19 cellular contexts compared by ENCODE assay signal in the genomic region with DNA sequence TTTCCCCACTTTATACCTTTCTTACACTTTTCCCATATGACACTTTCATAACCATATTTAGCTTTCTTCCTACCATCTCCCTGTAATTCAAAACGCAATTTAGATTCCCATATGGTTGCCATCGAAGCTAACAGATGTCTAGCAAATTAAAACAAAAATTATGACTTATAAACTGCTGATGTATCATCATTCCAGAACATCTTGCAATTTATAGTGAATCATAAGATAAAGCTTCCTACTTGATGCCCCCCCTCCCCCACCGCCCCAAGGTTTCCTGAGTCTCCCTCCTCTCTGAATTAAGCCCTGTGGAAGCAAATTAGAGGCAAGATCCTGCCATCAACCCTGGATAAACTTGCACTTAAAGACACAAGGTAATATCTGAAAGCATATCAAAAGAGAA. TPM values are rescaled to one million over a fixed set of nuclear protein-coding genes. Genes with fewer than 3 reads are reported as not detected.
DNase-seq lines count a peak whose midpoint lies in the region; TF ChIP-seq lines count a peak whose summit lies in the region.
"Had no signal": no experiment of that assay in that cellular context is flagged by ENCODE, and none has a peak within 500 bp of the region (broad histone marks: within the 10 kb centered on the region; RNA-seq: fewer than 3 reads in every experiment).

No MANE protein-coding gene starts in this region.

- peak overlapping the region; percentile 74 for H3K27ac ChIP-seq in fibroblast of lung (ENCODE audit: insufficient read depth, low read length)
- peak overlapping the region; percentile 50 to 94 for H3K27ac ChIP-seq in uterus
- no peak overlapping the region for H3K27ac ChIP-seq in SJCRH30
- H3K27ac ChIP-seq: KMS-11 had no signal

- TF ChIP-seq CTCF in fibroblast of lung (conservative IDR thresholded peaks at IDR 0.05 in 1 of 2, IDR thresholded peaks at IDR 0.05 in 1 of 2; ENCODE audit: low read depth in 1 of 2, low read length in 2 of 2) (no peak), uterus (IDR thresholded peaks at IDR 0.05) (no peak)

- peaks cover 84% of the 10 kb centered on the region for H3K79me2 ChIP-seq in fibroblast of lung (ENCODE audit: control insufficient read depth, insufficient read depth, low read length)

- no peaks in the 10 kb centered on the region for H3K36me3 ChIP-seq in adipocyte (ENCODE audit: control insufficient read depth, insufficient read depth, low read length, severe bottlenecking)
- H3K36me3 ChIP-seq in fibroblast of lung (ENCODE audit: control insufficient read depth, insufficient read depth, low read length) = no peaks in the 10 kb centered on the region
- no peaks in the 10 kb centered on the region for H3K36me3 ChIP-seq in uterus
- H3K36me3 ChIP-seq in SJCRH30 = no peaks in the 10 kb centered on the region

- peaks cover 53% of the 10 kb centered on the region for H3K4me1 ChIP-seq in adipocyte (ENCODE audit: control insufficient read depth, insufficient read depth, low read length)
- H3K4me1 ChIP-seq in fibroblast of lung (ENCODE audit: control insufficient read depth, extremely low read depth, insufficient read depth, low read length) = peaks cover 11% of the 10 kb centered on the region
- H3K4me1 ChIP-seq in uterus = no peaks in the 10 kb centered on the region
- H3K4me1 ChIP-seq in SJCRH30 = no peaks in the 10 kb centered on the region

- H3K4me2 ChIP-seq in fibroblast of lung (ENCODE audit: extremely low read depth, insufficient read depth, low read length) = peak overlapping the region; percentile 21
- H3K4me2 ChIP-seq: KMS-11 had no signal

- H4K20me1 ChIP-seq in fibroblast of lung (ENCODE audit: control insufficient read depth, extremely low read depth, insufficient read depth, low read length) = no peaks in the 10 kb centered on the region

- H3K9ac ChIP-seq in adipocyte (ENCODE audit: low read length) (peak overlapping the region; percentile 58), fibroblast of lung (ENCODE audit: insufficient read depth, low read length) (no peak overlapping the region)
- H3K9ac ChIP-seq: KMS-11 had no signal

- no peak for TF ChIP-seq POLR2A in uterus (IDR thresholded peaks at IDR 0.05)

- intact Hi-C loops in uterus (cut with DNase I; ENCODE audit: low total_unique reads) = no loop called here

- no peak overlapping the region for H2AFZ ChIP-seq in fibroblast of lung (ENCODE audit: low read length)

- H3K4me3 ChIP-seq in adipocyte (ENCODE audit: low read length) (peak overlapping the region; percentile 43), fibroblast of lung (replicated peaks in 1 of 4; ENCODE audit: control extremely low read depth in 1 of 4, insufficient read depth in 1 of 4, low read depth in 3 of 4, low read length in 4 of 4) (peak overlapping the region in 2 of 4 experiments; percentile 7 to 82), uterus (no peak overlapping the region), SJCRH30 (no peak overlapping the region)

- H3K9me3 ChIP-seq in adipocyte (ENCODE audit: control insufficient read depth, low read length) = peaks cover 4% of the 10 kb centered on the region
- H3K9me3 ChIP-seq in fibroblast of lung (ENCODE audit: control insufficient read depth, insufficient read depth, low read depth, low read length) = no peaks in the 10 kb centered on the region
- no peaks in the 10 kb centered on the region for H3K9me3 ChIP-seq in uterus
- no peaks in the 10 kb centered on the region for H3K9me3 ChIP-seq in SJCRH30 (replicated peaks)

- H3K27me3 ChIP-seq in adipocyte (replicated peaks; ENCODE audit: control insufficient read depth, insufficient read depth, low read length) (no peaks in the 10 kb centered on the region), fibroblast of lung (ENCODE audit: control insufficient read depth, insufficient read depth, low read length) (no peaks in the 10 kb centered on the region), uterus (no peaks in the 10 kb centered on the region), SJCRH30 (no peaks in the 10 kb centered on the region)

- DNase-seq in NCI-H2171 treated with DMSO at 0.1 percent for 48 hours (lab: John Stamatoyannopoulos, UW) (peak; percentile 40), NCI-H2171 (lab: John Stamatoyannopoulos, UW) (no peak), adipocyte (ENCODE audit: low read depth) (peak; percentile 66), fibroblast of lung (ENCODE audit: low read depth in 2 of 2) (peak; percentile 76 to 80), uterus (no peak), KG1 (lab: John Stamatoyannopoulos, UW) (no peak), SJCRH30 (no peak), cerebellar nuclear complex (lab: John Stamatoyannopoulos, UW) (no peak)
- DNase-seq: 8988T; activated CD4-positive, alpha-beta T cell treated with anti-CD3 and anti-CD28 coated beads, Interleukin-2, amount 10 ng/mL, durations not matched to agents 7 days and 5 days; activated naive CD4-positive, alpha-beta T cell treated with anti-CD3 and anti-CD28 coated beads, Interleukin-2, amount 10 ng/mL, durations not matched to agents 7 days and 5 days; CD8-positive, alpha-beta T cell; DND-41; effector memory CD4-positive, alpha-beta T cell; immature natural killer cell; NCI-H1436 treated with DMSO at 0.1 percent for 48 hours; NCI-H446 treated with DMSO at 0.1 percent for 48 hours; stimulated activated naive CD8-positive, alpha-beta T cell treated with anti-CD3 and anti-CD28 coated beads, Interleukin-15, amount 100 ng/mL, for 72 hours had no signal

RNA-seq across cellular contexts. Expression of gene TSPAN5, which starts 5.4 kb away (rescaled TPM):
- total RNA-seq in fibroblast of lung (75.5 and 109 TPM in 2 replicates), uterus (10 to 100 TPM; 15.9 to 45.3 (median 30.3) TPM)
- polyA plus RNA-seq in fibroblast of lung = 112 and 129 TPM in 2 replicates
- 73.9 and 75.0 TPM in 2 replicates for polyA plus RNA-seq in fibroblast of lung (2012)
- polyA minus RNA-seq in fibroblast of lung (ENCODE audit: low replicate concordance) = 64.1 and 77.0 TPM in 2 replicates
- 24.6 and 27.2 TPM in 2 replicates for total RNA-seq in SJCRH30 (2014; rRNA removed; shearing (Covaris generic))

Comparison
In these comparisons a context has a peak if more than half of its experiments do, and no peak if none do; other contexts are left out.
1. DNase-seq: peak in NCI-H2171 treated with DMSO at 0.1 percent for 48 hours (single experiment), adipocyte (single experiment) and fibroblast of lung (2 of 2); none in NCI-H2171 (single experiment), uterus (0 of 2), KG1 (single experiment), SJCRH30 (0 of 2) and cerebellar nuclear complex (0 of 2).